Comparison of ENCODE assay signal across 22 cellular contexts in genomic region chr20:33232486-33233072, GRCh38. TPM values are rescaled to one million over a fixed set of nuclear protein-coding genes. Genes with fewer than 3 reads are reported as not detected.
A peak's percentile ranks its signal among the peaks of the same experiment; 100 is the strongest.
DNase-seq lines count a peak whose midpoint lies in the region; ATAC-seq lines count a peak whose summit lies in the region.
"Had no signal": no experiment of that assay in that cellular context is flagged by ENCODE, and none has a peak within 500 bp of the region (broad histone marks: within the 10 kb centered on the region; RNA-seq: fewer than 3 reads in every experiment).

No MANE protein-coding gene starts in this region.

- ATAC-seq in activated CD8-positive, alpha-beta memory T cell treated with anti-CD3 and anti-CD28 coated beads, Interleukin-2, amount 10 ng/mL, durations not matched to agents 7 days and 5 days = peak; percentile 20
- ATAC-seq: activated naive CD4-positive, alpha-beta T cell treated with anti-CD3 and anti-CD28 coated beads, Interleukin-2, amount 50 U/mL, for 72 hours; GM12878; right lobe of liver had no signal

- no peak for DNase-seq in activated CD8-positive, alpha-beta memory T cell treated with anti-CD3 and anti-CD28 coated beads, Interleukin-2, amount 10 ng/mL, durations not matched to agents 7 days and 5 days
- DNase-seq in activated CD8-positive, alpha-beta memory T cell treated with anti-CD3 and anti-CD28 coated beads, Interleukin-2, amount 50 U/mL, for 48 hours = no peak
- DNase-seq in NCI-H1436 treated with DMSO at 0.1 percent for 48 hours (lab: John Stamatoyannopoulos, UW) (peak; percentile 11), NCI-H524 (lab: John Stamatoyannopoulos, UW) (peak; percentile 46 to 78), mesenteric fat pad (ENCODE audit: low spot score) (peak; percentile 22), NCI-H774 (lab: John Stamatoyannopoulos, UW) (no peak), DMS114 treated with DMSO at 0.1 percent for 48 hours (lab: John Stamatoyannopoulos, UW; ENCODE audit: unreplicated experiment) (no peak), GDM1 (lab: John Stamatoyannopoulos, UW) (no peak)
- DNase-seq: activated CD8-positive, alpha-beta memory T cell treated with anti-CD3 and anti-CD28 coated beads for 24 hours; HCEC 1CT; IMR-90; NCI-H1105 treated with DMSO at 0.1 percent for 48 hours; right lobe of liver had no signal

- peaks cover 32% of the 10 kb centered on the region for H3K4me1 Mint-ChIP-seq in activated CD8-positive, alpha-beta memory T cell treated with anti-CD3 and anti-CD28 coated beads, Interleukin-2, amount 10 ng/mL, durations not matched to agents 7 days and 5 days
- H3K4me1 Mint-ChIP-seq: central memory CD8-positive, alpha-beta T cell; neural crest cell had no signal

- H3K27me3 Mint-ChIP-seq in activated CD8-positive, alpha-beta memory T cell treated with anti-CD3 and anti-CD28 coated beads, Interleukin-2, amount 10 ng/mL, durations not matched to agents 7 days and 5 days = peaks cover 29% of the 10 kb centered on the region

- H3K36me3 Mint-ChIP-seq in activated CD8-positive, alpha-beta memory T cell treated with anti-CD3 and anti-CD28 coated beads, Interleukin-2, amount 10 ng/mL, durations not matched to agents 7 days and 5 days = no peaks in the 10 kb centered on the region
- H3K36me3 Mint-ChIP-seq: activated naive CD4-positive, alpha-beta T cell treated with anti-CD3 and anti-CD28 coated beads, Interleukin-2, amount 50 U/mL, for 72 hours had no signal

- H3K27ac Mint-ChIP-seq in activated CD8-positive, alpha-beta memory T cell treated with anti-CD3 and anti-CD28 coated beads, Interleukin-2, amount 10 ng/mL, durations not matched to agents 7 days and 5 days = peak overlapping the region; percentile 66

- H3K4me3 Mint-ChIP-seq in activated CD8-positive, alpha-beta memory T cell treated with anti-CD3 and anti-CD28 coated beads, Interleukin-2, amount 10 ng/mL, durations not matched to agents 7 days and 5 days = no peak overlapping the region
- H3K4me3 Mint-ChIP-seq: central memory CD8-positive, alpha-beta T cell; neural crest cell had no signal

- CTCF ChIA-PET in activated CD8-positive, alpha-beta memory T cell treated with anti-CD3 and anti-CD28 coated beads, Interleukin-2, amount 10 ng/mL, durations not matched to agents 7 days and 5 days (lab: Charles Lee) = interaction anchor here (1.6 kb wide), 1 partner anchor 20 kb away, joined by 5 read pairs; no protein-coding TSS in a partner anchor

- H3K9me3 Mint-ChIP-seq in activated CD8-positive, alpha-beta memory T cell treated with anti-CD3 and anti-CD28 coated beads, Interleukin-2, amount 10 ng/mL, durations not matched to agents 7 days and 5 days (ENCODE audit: low read depth) = no peaks in the 10 kb centered on the region
- H3K9me3 Mint-ChIP-seq: activated naive CD4-positive, alpha-beta T cell treated with anti-CD3 and anti-CD28 coated beads, Interleukin-2, amount 50 U/mL, for 72 hours; central memory CD8-positive, alpha-beta T cell; neural crest cell had no signal

RNA-seq across cellular contexts. Expression of gene BPIFA1, which starts 3.2 kb away (rescaled TPM):
- not detected for total RNA-seq in activated CD8-positive, alpha-beta memory T cell treated with anti-CD3 and anti-CD28 coated beads, Interleukin-2, amount 10 ng/mL, durations not matched to agents 7 days and 5 days
- not detected for total RNA-seq in mesenteric fat pad
- total RNA-seq: activated naive CD4-positive, alpha-beta T cell treated with anti-CD3 and anti-CD28 coated beads, Interleukin-2, amount 50 U/mL, for 72 hours; dermis microvascular lymphatic vessel endothelial cell; GM12878; IMR-90; M059J; mononuclear cell; NCI-H460; neural crest cell; right lobe of liver; vagina had no signal

RNA-seq across cellular contexts. Expression of gene BPIFA3, which starts 15.4 kb away (rescaled TPM):
- not detected for total RNA-seq in activated CD8-positive, alpha-beta memory T cell treated with anti-CD3 and anti-CD28 coated beads, Interleukin-2, amount 10 ng/mL, durations not matched to agents 7 days and 5 days
- total RNA-seq in mesenteric fat pad = not detected
- total RNA-seq: activated naive CD4-positive, alpha-beta T cell treated with anti-CD3 and anti-CD28 coated beads, Interleukin-2, amount 50 U/mL, for 72 hours; dermis microvascular lymphatic vessel endothelial cell; GM12878; IMR-90; M059J; mononuclear cell; NCI-H460; neural crest cell; right lobe of liver; vagina had no signal

RNA-seq across cellular contexts. Expression of gene BPIFB1, which starts 50.4 kb away (rescaled TPM):
- not detected for total RNA-seq in activated CD8-positive, alpha-beta memory T cell treated with anti-CD3 and anti-CD28 coated beads, Interleukin-2, amount 10 ng/mL, durations not matched to agents 7 days and 5 days
- not detected for total RNA-seq in mesenteric fat pad
- total RNA-seq: activated naive CD4-positive, alpha-beta T cell treated with anti-CD3 and anti-CD28 coated beads, Interleukin-2, amount 50 U/mL, for 72 hours; dermis microvascular lymphatic vessel endothelial cell; IMR-90; M059J; mononuclear cell; NCI-H460; neural crest cell; right lobe of liver; vagina had no signal

Comparison
In these comparisons a context has a peak if more than half of its experiments do, and no peak if none do; other contexts are left out.
1. DNase-seq: peak in NCI-H1436 treated with DMSO at 0.1 percent for 48 hours (single experiment), NCI-H524 (2 of 2) and mesenteric fat pad (single experiment); none in activated CD8-positive, alpha-beta memory T cell treated with anti-CD3 and anti-CD28 coated beads, Interleukin-2, amount 10 ng/mL, durations not matched to agents 7 days and 5 days (single experiment), activated CD8-positive, alpha-beta memory T cell treated with anti-CD3 and anti-CD28 coated beads, Interleukin-2, amount 50 U/mL, for 48 hours (single experiment), NCI-H774 (single experiment), DMS114 treated with DMSO at 0.1 percent for 48 hours (single experiment) and GDM1 (single experiment).